Comparison of ENCODE assay signal across 8 cellular contexts in the genomic region with DNA sequence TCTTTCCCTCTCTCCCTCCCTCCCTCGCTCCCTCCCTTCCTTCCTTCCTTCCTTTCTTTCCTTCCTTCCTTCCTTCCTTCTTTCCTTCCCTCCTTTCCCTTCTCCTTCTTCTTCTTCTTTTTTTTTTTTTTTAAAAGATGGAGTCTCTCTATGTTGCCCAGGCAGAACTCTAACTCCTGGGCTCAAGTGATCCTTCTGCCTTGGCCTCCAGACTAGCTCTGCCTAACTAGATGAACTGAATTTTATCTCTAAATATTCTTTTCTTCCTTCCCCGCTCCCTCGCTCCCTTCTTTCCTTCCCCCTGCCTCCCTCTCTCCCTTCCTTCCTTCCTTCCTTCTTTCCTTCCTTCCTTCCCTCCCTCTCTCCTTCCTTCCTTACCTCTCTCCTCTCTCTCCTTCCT.
"Had no signal": no experiment of that assay in that cellular context is flagged by ENCODE, and none has a peak within 500 bp of the region (broad histone marks: within the 10 kb centered on the region; RNA-seq: fewer than 3 reads in every experiment).

No MANE protein-coding gene starts in this region.

- FAIRE-seq: G401.6, GM12878, GM12891, GM12892, GM18507, GM19239 had no signal

- ATAC-seq: GM12878 had no signal

- DNase-seq: GDM1, GF-D8 had no signal

- H3K4me3 ChIP-seq: GM12878 had no signal
